ENCODE assay signal across 11 cellular contexts in genomic region chr5:14405267-14405666, GRCh38.
A peak's percentile ranks its signal among the peaks of the same experiment; 100 is the strongest.
DNase-seq lines count a peak whose midpoint lies in the region; ATAC-seq and TF ChIP-seq lines count a peak whose summit lies in the region.
"Had no signal": no experiment of that assay in that cellular context is flagged by ENCODE, and none has a peak within 500 bp of the region (broad histone marks: within the 10 kb centered on the region; RNA-seq: fewer than 3 reads in every experiment).

No MANE protein-coding gene starts in this region.

- H3K27me3 Mint-ChIP-seq in CD8-positive, alpha-beta memory T cell: peaks cover 3 to 5% of the 10 kb centered on the region in 2 donors
- peaks cover 0 to 2% (median 0%) of the 10 kb centered on the region in 5 donors for H3K27me3 Mint-ChIP-seq in naive thymus-derived CD4-positive, alpha-beta T cell

- no peaks in the 10 kb centered on the region for H3K79me2 ChIP-seq in neural cell (replicated peaks; ENCODE audit: insufficient read depth, low read length)

- no peak for TF ChIP-seq EP300 in neural cell (conservative IDR thresholded peaks at IDR 0.05; ENCODE audit: poor library complexity, severe bottlenecking)

- no peak for TF ChIP-seq RAD21 in neural cell (conservative IDR thresholded peaks at IDR 0.05)

- H3K4me3 ChIP-seq in LNCaP clone FGC (ENCODE audit: low read depth, low read length) (no peak overlapping the region), colonic mucosa (no peak overlapping the region), neural cell (ENCODE audit: low read length) (no peak overlapping the region)
- H3K4me3 ChIP-seq in CD8-positive, alpha-beta memory T cell (ENCODE audit: low read length): no peak overlapping the region
- no peak overlapping the region for H3K4me3 ChIP-seq in naive thymus-derived CD4-positive, alpha-beta T cell (ENCODE audit: low read length)
- H3K4me3 ChIP-seq: gastroesophageal sphincter had no signal

- H3K27ac ChIP-seq in colonic mucosa (peak overlapping the region; percentile 10), neural cell (ENCODE audit: low read length) (no peak overlapping the region)
- H3K27ac ChIP-seq in CD8-positive, alpha-beta memory T cell (ENCODE audit: low read depth, low read length): no peak overlapping the region
- H3K27ac ChIP-seq in naive thymus-derived CD4-positive, alpha-beta T cell (ENCODE audit: low read depth, low read length): no peak overlapping the region

- H3K9me3 Mint-ChIP-seq in CD8-positive, alpha-beta memory T cell: peaks cover 0 to 4% (median 0%) of the 10 kb centered on the region in 5 donors
- peaks cover 0 to 15% (median 0%) of the 10 kb centered on the region in 11 donors for H3K9me3 Mint-ChIP-seq in naive thymus-derived CD4-positive, alpha-beta T cell

- no peaks in the 10 kb centered on the region for H3K36me3 Mint-ChIP-seq in CD8-positive, alpha-beta memory T cell
- H3K36me3 Mint-ChIP-seq in naive thymus-derived CD4-positive, alpha-beta T cell: peaks cover 0 to 12% (median 0%) of the 10 kb centered on the region in 5 donors

- POLR2A ChIA-PET in CD8-positive, alpha-beta memory T cell (lab: Charles Lee): no interaction called here
- POLR2A ChIA-PET in naive thymus-derived CD4-positive, alpha-beta T cell (lab: Charles Lee): no interaction called here

- peak overlapping the region in 1 of 2 donors; percentile 31 for H3K9ac ChIP-seq in colonic mucosa (ENCODE audit: low read depth in 2 of 2, low read length in 2 of 2)
- no peak overlapping the region for H3K9ac ChIP-seq in neural cell (ENCODE audit: low read length)

- H3K9me3 ChIP-seq in colonic mucosa (no peaks in the 10 kb centered on the region), neural cell (ENCODE audit: low read length) (no peaks in the 10 kb centered on the region)
- H3K9me3 ChIP-seq in CD8-positive, alpha-beta memory T cell (ENCODE audit: low read length): no peaks in the 10 kb centered on the region
- no peaks in the 10 kb centered on the region for H3K9me3 ChIP-seq in naive thymus-derived CD4-positive, alpha-beta T cell (ENCODE audit: control insufficient read depth in 2 of 3, low read length in 3 of 3)
- H3K9me3 ChIP-seq: gastroesophageal sphincter had no signal

- DNase-seq in ELR (ENCODE audit: low read depth): peak; percentile 39
- no peak for DNase-seq in LNCaP clone FGC (ENCODE audit: low read depth)
- peak; percentile 47 for DNase-seq in colonic mucosa
- no peak for DNase-seq in stimulated activated CD4-positive, alpha-beta T cell treated with anti-CD3 and anti-CD28 coated beads, Interleukin-12 subunit alpha, Interleukin-12 subunit beta, amount 100 ng/mL, for 4 hours
- no peak for DNase-seq in CD8-positive, alpha-beta memory T cell
- DNase-seq in C1 segment of cervical spinal cord (lab: John Stamatoyannopoulos, UW): no peak
- no peak for DNase-seq in naive thymus-derived CD4-positive, alpha-beta T cell
- DNase-seq: NCI-H1105, substantia nigra had no signal

- CTCF ChIA-PET in CD8-positive, alpha-beta memory T cell (lab: Charles Lee): no interaction called here
- CTCF ChIA-PET in naive thymus-derived CD4-positive, alpha-beta T cell (lab: Charles Lee): no interaction called here

- H4K20me1 ChIP-seq in neural cell (ENCODE audit: insufficient read depth): no peaks in the 10 kb centered on the region

- no peak overlapping the region for H3K4me3 Mint-ChIP-seq in CD8-positive, alpha-beta memory T cell
- no peak overlapping the region for H3K4me3 Mint-ChIP-seq in naive thymus-derived CD4-positive, alpha-beta T cell

- no peak overlapping the region for H2AFZ ChIP-seq in neural cell (ENCODE audit: low read depth, low read length)

- TF ChIP-seq CTCF in LNCaP clone FGC (IDR thresholded peaks at IDR 0.05; ENCODE audit: control insufficient read depth, extremely low read depth, insufficient read depth) (0 out of 2 replicates have a peak, but pooled peaks have one; percentile 20), colonic mucosa (IDR thresholded peaks at IDR 0.05) (no peak), neural cell (IDR thresholded peaks at IDR 0.05; ENCODE audit: poor library complexity, severe bottlenecking) (peak; percentile 20)

- H3K36me3 ChIP-seq in colonic mucosa: no peaks in the 10 kb centered on the region
- peaks cover 7% of the 10 kb centered on the region for H3K36me3 ChIP-seq in neural cell (ENCODE audit: insufficient read depth, low read length)
- H3K36me3 ChIP-seq in CD8-positive, alpha-beta memory T cell (ENCODE audit: insufficient read depth, low read length): no peaks in the 10 kb centered on the region
- no peaks in the 10 kb centered on the region for H3K36me3 ChIP-seq in naive thymus-derived CD4-positive, alpha-beta T cell (ENCODE audit: control insufficient read depth in 2 of 3, insufficient read depth in 3 of 3, low read length in 3 of 3)

- intact Hi-C loops in colonic mucosa (cut with DNase I): no loop called here
- intact Hi-C loops in naive thymus-derived CD4-positive, alpha-beta T cell (cut with micrococcal nuclease): no loop called here

- H3K27me3 ChIP-seq in colonic mucosa: no peaks in the 10 kb centered on the region
- H3K27me3 ChIP-seq in neural cell (ENCODE audit: insufficient read depth, low read depth, low read length): no peaks in the 10 kb centered on the region
- H3K27me3 ChIP-seq in CD8-positive, alpha-beta memory T cell (ENCODE audit: insufficient read depth, low read length, poor library complexity, severe bottlenecking): no peaks in the 10 kb centered on the region
- no peaks in the 10 kb centered on the region for H3K27me3 ChIP-seq in naive thymus-derived CD4-positive, alpha-beta T cell (ENCODE audit: control insufficient read depth in 2 of 2, insufficient read depth in 2 of 2, low read length in 2 of 2)
- H3K27me3 ChIP-seq: gastroesophageal sphincter had no signal

- no peaks in the 10 kb centered on the region for H3F3A ChIP-seq in neural cell (ENCODE audit: insufficient read depth, low read length, poor library complexity, severe bottlenecking)

- no peak for ATAC-seq in naive thymus-derived CD4-positive, alpha-beta T cell
- ATAC-seq: gastroesophageal sphincter had no signal

- no peaks in the 10 kb centered on the region for H3K9me2 ChIP-seq in neural cell (ENCODE audit: insufficient read depth, low read length)

- no peaks in the 10 kb centered on the region for H3K4me1 ChIP-seq in colonic mucosa
- no peaks in the 10 kb centered on the region for H3K4me1 ChIP-seq in CD8-positive, alpha-beta memory T cell (ENCODE audit: insufficient read depth, low read length)
- no peaks in the 10 kb centered on the region for H3K4me1 ChIP-seq in naive thymus-derived CD4-positive, alpha-beta T cell (ENCODE audit: control insufficient read depth in 2 of 2, insufficient read depth in 2 of 2, low read length in 2 of 2)

- peak overlapping the region in 1 of 8 donors; percentile 54 for H3K27ac Mint-ChIP-seq in CD8-positive, alpha-beta memory T cell
- H3K27ac Mint-ChIP-seq in naive thymus-derived CD4-positive, alpha-beta T cell: peak overlapping the region in 1 of 9 donors; percentile 31

- no peak overlapping the region for H3K4me2 ChIP-seq in neural cell (ENCODE audit: low read length)

- H3K4me1 Mint-ChIP-seq in CD8-positive, alpha-beta memory T cell: peaks cover 2 to 24% (median 22%) of the 10 kb centered on the region in 3 donors
- H3K4me1 Mint-ChIP-seq in naive thymus-derived CD4-positive, alpha-beta T cell: peaks cover 0 to 33% (median 19%) of the 10 kb centered on the region in 7 donors

TF ChIP-seq in neural cell, 6 proteins besides CTCF, POLR2A, EP300 and RAD21:
- TF ChIP-seq MXI1 (conservative IDR thresholded peaks at IDR 0.05; ENCODE audit: poor library complexity, severe bottlenecking) (no peak), TAF1 (IDR thresholded peaks at IDR 0.05; ENCODE audit: low read depth) (no peak), SMC3 (conservative IDR thresholded peaks at IDR 0.05; ENCODE audit: poor library complexity) (no peak), POLR2AphosphoS5 (IDR thresholded peaks at IDR 0.05) (no peak), EZH2 (IDR thresholded peaks at IDR 0.05; ENCODE audit: borderline replicate concordance, insufficient read depth, low read length, poor library complexity, severe bottlenecking) (no peak)
- TF ChIP-seq, protein P1, sequence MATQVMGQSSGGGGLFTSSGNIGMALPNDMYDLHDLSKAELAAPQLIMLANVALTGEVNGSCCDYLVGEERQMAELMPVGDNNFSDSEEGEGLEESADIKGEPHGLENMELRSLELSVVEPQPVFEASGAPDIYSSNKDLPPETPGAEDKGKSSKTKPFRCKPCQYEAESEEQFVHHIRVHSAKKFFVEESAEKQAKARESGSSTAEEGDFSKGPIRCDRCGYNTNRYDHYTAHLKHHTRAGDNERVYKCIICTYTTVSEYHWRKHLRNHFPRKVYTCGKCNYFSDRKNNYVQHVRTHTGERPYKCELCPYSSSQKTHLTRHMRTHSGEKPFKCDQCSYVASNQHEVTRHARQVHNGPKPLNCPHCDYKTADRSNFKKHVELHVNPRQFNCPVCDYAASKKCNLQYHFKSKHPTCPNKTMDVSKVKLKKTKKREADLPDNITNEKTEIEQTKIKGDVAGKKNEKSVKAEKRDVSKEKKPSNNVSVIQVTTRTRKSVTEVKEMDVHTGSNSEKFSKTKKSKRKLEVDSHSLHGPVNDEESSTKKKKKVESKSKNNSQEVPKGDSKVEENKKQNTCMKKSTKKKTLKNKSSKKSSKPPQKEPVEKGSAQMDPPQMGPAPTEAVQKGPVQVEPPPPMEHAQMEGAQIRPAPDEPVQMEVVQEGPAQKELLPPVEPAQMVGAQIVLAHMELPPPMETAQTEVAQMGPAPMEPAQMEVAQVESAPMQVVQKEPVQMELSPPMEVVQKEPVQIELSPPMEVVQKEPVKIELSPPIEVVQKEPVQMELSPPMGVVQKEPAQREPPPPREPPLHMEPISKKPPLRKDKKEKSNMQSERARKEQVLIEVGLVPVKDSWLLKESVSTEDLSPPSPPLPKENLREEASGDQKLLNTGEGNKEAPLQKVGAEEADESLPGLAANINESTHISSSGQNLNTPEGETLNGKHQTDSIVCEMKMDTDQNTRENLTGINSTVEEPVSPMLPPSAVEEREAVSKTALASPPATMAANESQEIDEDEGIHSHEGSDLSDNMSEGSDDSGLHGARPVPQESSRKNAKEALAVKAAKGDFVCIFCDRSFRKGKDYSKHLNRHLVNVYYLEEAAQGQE (IDR thresholded peaks at IDR 0.05; ENCODE audit: borderline replicate concordance): no peak

Comparison
In these comparisons a context has a peak if more than half of its experiments do, and no peak if none do; other contexts are left out.
1. DNase-seq: peak in ELR (single experiment) and colonic mucosa (single experiment); none in LNCaP clone FGC (single experiment), stimulated activated CD4-positive, alpha-beta T cell treated with anti-CD3 and anti-CD28 coated beads, Interleukin-12 subunit alpha, Interleukin-12 subunit beta, amount 100 ng/mL, for 4 hours (single experiment), CD8-positive, alpha-beta memory T cell (0 of 5), C1 segment of cervical spinal cord (0 of 14) and naive thymus-derived CD4-positive, alpha-beta T cell (0 of 9).